In genomic region chr11:87258171-87258833, GRCh38 we compare ENCODE assay signal across 13 cellular contexts.
"Had no signal": no experiment of that assay in that cellular context is flagged by ENCODE, and none has a peak within 500 bp of the region (broad histone marks: within the 10 kb centered on the region; RNA-seq: fewer than 3 reads in every experiment).

No MANE protein-coding gene starts in this region.

- ATAC-seq: natural killer cell had no signal

- H3K27me3 Mint-ChIP-seq: activated naive CD4-positive, alpha-beta T cell treated with anti-CD3 and anti-CD28 coated beads, Interleukin-2, amount 10 ng/mL, durations not matched to agents 7 days and 5 days; memory B cell; progenitor cell of endocrine pancreas; stimulated activated naive CD8-positive, alpha-beta T cell treated with anti-CD3 and anti-CD28 coated beads, Interleukin-15, Interleukin-2, amounts not matched to agents 100 ng/mL and 50 ng/mL, for 24 hours had no signal

- DNase-seq: activated CD4-positive, alpha-beta T cell treated with anti-CD3 and anti-CD28 coated beads, Interleukin-2, amount 50 U/mL, for 1 hour; activated naive CD4-positive, alpha-beta T cell treated with anti-CD3 and anti-CD28 coated beads, Interleukin-2, amount 10 ng/mL, durations not matched to agents 7 days and 5 days; activated T-cell treated with anti-CD3 and anti-CD28 coated beads for 4 hours; adrenal gland; esophagus squamous epithelium; left ventricle myocardium inferior; natural killer cell; stimulated activated CD4-positive, alpha-beta T cell treated with anti-CD3 and anti-CD28 coated beads, Interleukin-4, amount 100 ng/mL, for 4 hours; stimulated activated CD8-positive, alpha-beta memory T cell treated with anti-CD3 and anti-CD28 coated beads, Interleukin-4, amount 100 ng/mL, for 48 hours; upper lobe of left lung had no signal

- H3K27ac Mint-ChIP-seq: activated naive CD4-positive, alpha-beta T cell treated with anti-CD3 and anti-CD28 coated beads, Interleukin-2, amount 10 ng/mL, durations not matched to agents 7 days and 5 days; memory B cell; natural killer cell; stimulated activated naive CD8-positive, alpha-beta T cell treated with anti-CD3 and anti-CD28 coated beads, Interleukin-15, Interleukin-2, amounts not matched to agents 100 ng/mL and 50 ng/mL, for 24 hours had no signal

- H3K4me3 Mint-ChIP-seq: activated naive CD4-positive, alpha-beta T cell treated with anti-CD3 and anti-CD28 coated beads, Interleukin-2, amount 10 ng/mL, durations not matched to agents 7 days and 5 days; memory B cell; natural killer cell; stimulated activated naive CD8-positive, alpha-beta T cell treated with anti-CD3 and anti-CD28 coated beads, Interleukin-15, Interleukin-2, amounts not matched to agents 100 ng/mL and 50 ng/mL, for 24 hours had no signal

- H3K9me3 Mint-ChIP-seq: activated naive CD4-positive, alpha-beta T cell treated with anti-CD3 and anti-CD28 coated beads, Interleukin-2, amount 10 ng/mL, durations not matched to agents 7 days and 5 days; memory B cell; natural killer cell; stimulated activated naive CD8-positive, alpha-beta T cell treated with anti-CD3 and anti-CD28 coated beads, Interleukin-15, Interleukin-2, amounts not matched to agents 100 ng/mL and 50 ng/mL, for 24 hours had no signal

- H3K36me3 Mint-ChIP-seq: activated naive CD4-positive, alpha-beta T cell treated with anti-CD3 and anti-CD28 coated beads, Interleukin-2, amount 10 ng/mL, durations not matched to agents 7 days and 5 days; memory B cell; natural killer cell had no signal
